9 cellular contexts compared by ENCODE assay signal in the genomic region with DNA sequence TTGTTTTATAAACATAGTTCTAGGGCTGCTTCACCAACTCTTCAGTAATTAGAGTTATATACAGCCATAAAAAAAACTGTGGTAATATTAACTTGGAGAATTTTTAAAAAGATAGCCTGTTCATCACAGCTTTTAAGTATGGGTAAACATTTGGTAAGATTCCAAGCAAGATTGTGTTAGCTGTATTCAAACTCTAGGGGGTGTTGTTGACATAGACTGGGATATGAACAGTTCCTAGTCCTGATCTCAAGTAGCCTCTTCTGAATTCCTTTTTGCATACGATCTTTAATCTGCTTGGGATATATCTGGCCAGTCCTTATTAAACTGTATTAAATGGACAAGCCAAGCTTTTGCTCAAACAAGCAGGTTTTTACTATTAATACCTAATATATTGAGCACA. TPM values are rescaled to one million over a fixed set of nuclear protein-coding genes. Genes with fewer than 3 reads are reported as not detected.
DNase-seq lines count a peak whose midpoint lies in the region; ATAC-seq and TF ChIP-seq lines count a peak whose summit lies in the region.
"Had no signal": no experiment of that assay in that cellular context is flagged by ENCODE, and none has a peak within 500 bp of the region (broad histone marks: within the 10 kb centered on the region; RNA-seq: fewer than 3 reads in every experiment).

No MANE protein-coding gene starts in this region.

- no peaks in the 10 kb centered on the region for H3K9me3 Mint-ChIP-seq in CD14-positive monocyte
- H3K9me3 Mint-ChIP-seq: IgD-negative memory B cell had no signal

- peak; percentile 23 for TF ChIP-seq CTCF in CD14-positive monocyte (IDR thresholded peaks at IDR 0.05)
- peak; percentile 74 for TF ChIP-seq CTCF in fibroblast of the aortic adventitia (IDR thresholded peaks at IDR 0.05; ENCODE audit: insufficient read depth, low read length)
- peak; percentile 72 for TF ChIP-seq CTCF in retinal pigment epithelial cell (conservative IDR thresholded peaks at IDR 0.05; ENCODE audit: low read depth, low read length)

- peaks cover 42 to 68% of the 10 kb centered on the region in 2 donors for H3K36me3 Mint-ChIP-seq in CD14-positive monocyte

- H3K27me3 ChIP-seq in H7 (ENCODE audit: control insufficient read depth, insufficient read depth, low read length) = no peaks in the 10 kb centered on the region

- H3K4me1 Mint-ChIP-seq in CD14-positive monocyte = peaks cover 4% of the 10 kb centered on the region

- no peak for DNase-seq in CD14-positive monocyte (ENCODE audit: low spot score)
- peak; percentile 42 for DNase-seq in H7
- peak; percentile 67 for DNase-seq in SK-MEL-5 (ENCODE audit: low read depth, low spot score)
- peak; percentile 83 for DNase-seq in fibroblast of the aortic adventitia (ENCODE audit: low read depth)
- DNase-seq in retinal pigment epithelial cell (ENCODE audit: low read depth) = peak; percentile 38
- DNase-seq in SKM-1 (lab: John Stamatoyannopoulos, UW; ENCODE audit: unreplicated experiment) = no peak
- DNase-seq in nucleus accumbens (lab: John Stamatoyannopoulos, UW) = no peak

- intact Hi-C loops in CD14-positive monocyte (cut with micrococcal nuclease) = no loop called here

- no peak overlapping the region for H3K4me3 Mint-ChIP-seq in CD14-positive monocyte
- H3K4me3 Mint-ChIP-seq: IgD-negative memory B cell had no signal

- no peaks in the 10 kb centered on the region for H3K27me3 Mint-ChIP-seq in CD14-positive monocyte (ENCODE audit: low read depth in 3 of 3)
- H3K27me3 Mint-ChIP-seq: IgD-negative memory B cell had no signal

- H3K36me3 ChIP-seq in H7 (replicated peaks; ENCODE audit: control insufficient read depth, insufficient read depth, low read length) = peaks cover 34% of the 10 kb centered on the region

- no peak for ATAC-seq in GM18867 (IDR thresholded peaks at IDR 0.05; ENCODE audit: unreplicated experiment)

- H3K4me3 ChIP-seq in H7 (ENCODE audit: insufficient read depth, low read depth, low read length) (no peak overlapping the region), fibroblast of the aortic adventitia (ENCODE audit: low read depth, low read length) (no peak overlapping the region), retinal pigment epithelial cell (ENCODE audit: low read length) (no peak overlapping the region)

- peak overlapping the region in 1 of 7 donors; percentile 13 for H3K27ac Mint-ChIP-seq in CD14-positive monocyte
- H3K27ac Mint-ChIP-seq: IgD-negative memory B cell had no signal

- in situ Hi-C loops in SK-MEL-5 (cut with HindIII; ENCODE audit: low pct_unique_long_range_greater_than_20kb, low sequenced_read_pairs) = no loop called here

RNA-seq across cellular contexts. Expression of a gene that starts 13.4 kb away (rescaled TPM):
- 10 to 100 TPM; 19.4 to 25.4 TPM for polyA plus RNA-seq in CD14-positive monocyte
- 70.7 and 95.9 TPM in 2 replicates for total RNA-seq in H7 (2014; rRNA removed; shearing (Covaris generic))
- 91.2 and 97.3 TPM in 2 replicates for total RNA-seq in SK-MEL-5 (2014; rRNA removed; shearing (Covaris generic))
- polyA plus RNA-seq in SK-MEL-5 (2015; cell fraction: cytosol; rRNA removed) = 76.1 and 78.0 TPM in 2 replicates
- 474 and 513 TPM in 2 replicates for polyA plus RNA-seq in SK-MEL-5 (2015; cell fraction: nucleus; rRNA removed)
- 71.4 and 74.1 TPM in 2 replicates for total RNA-seq in fibroblast of the aortic adventitia (ENCODE audit: low replicate concordance)

RNA-seq across cellular contexts. Expression of a gene that starts 40.5 kb away (rescaled TPM):
- polyA plus RNA-seq in CD14-positive monocyte = 100 to 1,000 TPM; 156 to 159 TPM
- 216 and 326 TPM in 2 replicates for total RNA-seq in H7 (2014; rRNA removed; shearing (Covaris generic))
- total RNA-seq in SK-MEL-5 (2014; rRNA removed; shearing (Covaris generic)) = 133 and 145 TPM in 2 replicates
- polyA plus RNA-seq in SK-MEL-5 (2015; cell fraction: cytosol; rRNA removed) = 81.0 and 91.4 TPM in 2 replicates
- 19.9 and 25.6 TPM in 2 replicates for polyA plus RNA-seq in SK-MEL-5 (2015; cell fraction: nucleus; rRNA removed)
- total RNA-seq in fibroblast of the aortic adventitia (ENCODE audit: low replicate concordance) = 68.5 and 158 TPM in 2 replicates

Comparison
In these comparisons a context has a peak if more than half of its experiments do, and no peak if none do; other contexts are left out.
1. DNase-seq: peak in H7 (single experiment), SK-MEL-5 (single experiment), fibroblast of the aortic adventitia (single experiment) and retinal pigment epithelial cell (single experiment); none in CD14-positive monocyte (single experiment), SKM-1 (single experiment) and nucleus accumbens (0 of 56).
2. CTCF ChIP-seq: peak in every context shown above with its lines; median percentile 74 in fibroblast of the aortic adventitia; 72 in retinal pigment epithelial cell; 23 in CD14-positive monocyte.